ENCODE assay signal across 2 cellular contexts in the genomic region with DNA sequence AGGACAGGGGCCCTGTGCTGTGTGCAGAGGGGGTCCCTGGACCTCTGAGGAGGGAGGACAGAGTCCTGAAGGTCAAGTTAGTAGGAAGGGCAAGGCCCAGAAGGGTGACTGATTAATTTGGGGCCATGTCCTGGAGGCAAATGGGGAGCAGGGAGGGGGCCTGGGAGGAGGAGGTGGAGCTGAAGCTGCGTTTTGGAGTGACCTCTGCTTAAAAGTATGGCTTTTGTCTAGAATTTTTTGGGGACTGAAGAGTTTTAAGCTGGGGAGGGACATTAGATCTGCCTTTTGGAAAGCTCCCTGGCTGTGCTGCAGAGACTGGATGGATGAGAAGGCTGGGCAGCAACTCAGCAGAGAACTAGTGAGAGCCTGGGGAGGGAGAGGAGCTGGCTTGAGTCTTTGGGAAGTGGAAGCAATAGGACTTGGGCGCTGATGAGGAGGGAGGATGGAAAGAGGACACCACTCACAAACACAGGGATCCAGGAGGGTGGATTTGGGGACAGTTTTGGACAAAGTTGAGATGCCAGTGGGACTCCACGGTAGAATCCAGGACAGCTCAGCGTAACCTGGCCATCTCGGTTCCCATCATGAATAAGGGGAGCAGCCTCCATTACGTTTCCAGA.
TF ChIP-seq lines count a peak whose summit lies in the region.

No MANE protein-coding gene starts in this region.

TF ChIP-seq in GM23338, 12 proteins besides CTCF, POLR2A, EP300 and RAD21 (continued from another document and continues in another):
- TF ChIP-seq, protein P1, sequence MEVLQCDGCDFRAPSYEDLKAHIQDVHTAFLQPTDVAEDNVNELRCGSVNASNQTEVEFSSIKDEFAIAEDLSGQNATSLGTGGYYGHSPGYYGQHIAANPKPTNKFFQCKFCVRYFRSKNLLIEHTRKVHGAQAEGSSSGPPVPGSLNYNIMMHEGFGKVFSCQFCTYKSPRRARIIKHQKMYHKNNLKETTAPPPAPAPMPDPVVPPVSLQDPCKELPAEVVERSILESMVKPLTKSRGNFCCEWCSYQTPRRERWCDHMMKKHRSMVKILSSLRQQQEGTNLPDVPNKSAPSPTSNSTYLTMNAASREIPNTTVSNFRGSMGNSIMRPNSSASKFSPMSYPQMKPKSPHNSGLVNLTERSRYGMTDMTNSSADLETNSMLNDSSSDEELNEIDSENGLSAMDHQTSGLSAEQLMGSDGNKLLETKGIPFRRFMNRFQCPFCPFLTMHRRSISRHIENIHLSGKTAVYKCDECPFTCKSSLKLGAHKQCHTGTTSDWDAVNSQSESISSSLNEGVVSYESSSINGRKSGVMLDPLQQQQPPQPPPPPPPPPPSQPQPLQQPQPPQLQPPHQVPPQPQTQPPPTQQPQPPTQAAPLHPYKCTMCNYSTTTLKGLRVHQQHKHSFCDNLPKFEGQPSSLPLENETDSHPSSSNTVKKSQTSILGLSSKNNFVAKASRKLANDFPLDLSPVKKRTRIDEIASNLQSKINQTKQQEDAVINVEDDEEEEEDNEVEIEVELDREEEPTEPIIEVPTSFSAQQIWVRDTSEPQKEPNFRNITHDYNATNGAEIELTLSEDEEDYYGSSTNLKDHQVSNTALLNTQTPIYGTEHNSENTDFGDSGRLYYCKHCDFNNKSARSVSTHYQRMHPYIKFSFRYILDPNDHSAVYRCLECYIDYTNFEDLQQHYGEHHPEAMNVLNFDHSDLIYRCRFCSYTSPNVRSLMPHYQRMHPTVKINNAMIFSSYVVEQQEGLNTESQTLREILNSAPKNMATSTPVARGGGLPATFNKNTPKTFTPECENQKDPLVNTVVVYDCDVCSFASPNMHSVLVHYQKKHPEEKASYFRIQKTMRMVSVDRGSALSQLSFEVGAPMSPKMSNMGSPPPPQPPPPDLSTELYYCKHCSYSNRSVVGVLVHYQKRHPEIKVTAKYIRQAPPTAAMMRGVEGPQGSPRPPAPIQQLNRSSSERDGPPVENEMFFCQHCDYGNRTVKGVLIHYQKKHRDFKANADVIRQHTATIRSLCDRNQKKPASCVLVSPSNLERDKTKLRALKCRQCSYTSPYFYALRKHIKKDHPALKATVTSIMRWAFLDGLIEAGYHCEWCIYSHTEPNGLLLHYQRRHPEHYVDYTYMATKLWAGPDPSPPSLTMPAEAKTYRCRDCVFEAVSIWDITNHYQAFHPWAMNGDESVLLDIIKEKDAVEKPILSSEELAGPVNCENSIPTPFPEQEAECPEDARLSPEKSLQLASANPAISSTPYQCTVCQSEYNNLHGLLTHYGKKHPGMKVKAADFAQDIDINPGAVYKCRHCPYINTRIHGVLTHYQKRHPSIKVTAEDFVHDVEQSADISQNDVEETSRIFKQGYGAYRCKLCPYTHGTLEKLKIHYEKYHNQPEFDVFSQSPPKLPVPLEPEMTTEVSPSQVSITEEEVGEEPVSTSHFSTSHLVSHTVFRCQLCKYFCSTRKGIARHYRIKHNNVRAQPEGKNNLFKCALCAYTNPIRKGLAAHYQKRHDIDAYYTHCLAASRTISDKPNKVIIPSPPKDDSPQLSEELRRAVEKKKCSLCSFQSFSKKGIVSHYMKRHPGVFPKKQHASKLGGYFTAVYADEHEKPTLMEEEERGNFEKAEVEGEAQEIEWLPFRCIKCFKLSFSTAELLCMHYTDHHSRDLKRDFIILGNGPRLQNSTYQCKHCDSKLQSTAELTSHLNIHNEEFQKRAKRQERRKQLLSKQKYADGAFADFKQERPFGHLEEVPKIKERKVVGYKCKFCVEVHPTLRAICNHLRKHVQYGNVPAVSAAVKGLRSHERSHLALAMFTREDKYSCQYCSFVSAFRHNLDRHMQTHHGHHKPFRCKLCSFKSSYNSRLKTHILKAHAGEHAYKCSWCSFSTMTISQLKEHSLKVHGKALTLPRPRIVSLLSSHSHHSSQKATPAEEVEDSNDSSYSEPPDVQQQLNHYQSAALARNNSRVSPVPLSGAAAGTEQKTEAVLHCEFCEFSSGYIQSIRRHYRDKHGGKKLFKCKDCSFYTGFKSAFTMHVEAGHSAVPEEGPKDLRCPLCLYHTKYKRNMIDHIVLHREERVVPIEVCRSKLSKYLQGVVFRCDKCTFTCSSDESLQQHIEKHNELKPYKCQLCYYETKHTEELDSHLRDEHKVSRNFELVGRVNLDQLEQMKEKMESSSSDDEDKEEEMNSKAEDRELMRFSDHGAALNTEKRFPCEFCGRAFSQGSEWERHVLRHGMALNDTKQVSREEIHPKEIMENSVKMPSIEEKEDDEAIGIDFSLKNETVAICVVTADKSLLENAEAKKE (CRISPR knock-in tag; IDR thresholded peaks at IDR 0.05), result no peak
- TF ChIP-seq STAT1 (IDR thresholded peaks at IDR 0.05; ENCODE audit: unreplicated experiment) (no peak), NANOG (IDR thresholded peaks at IDR 0.05; ENCODE audit: borderline replicate concordance) (no peak), JUNB (IDR thresholded peaks at IDR 0.05; ENCODE audit: unreplicated experiment) (no peak), EZH2 (IDR thresholded peaks at IDR 0.05; ENCODE audit: low read depth, unreplicated experiment) (no peak), POLR2AphosphoS5 (IDR thresholded peaks at IDR 0.05; ENCODE audit: low read depth) (no peak), ZNF331 (CRISPR knock-in tag; IDR thresholded peaks at IDR 0.05; ENCODE audit: low read depth) (no peak), ETS1 (IDR thresholded peaks at IDR 0.05) (no peak), EZH2phosphoT487 (IDR thresholded peaks at IDR 0.05; ENCODE audit: unreplicated experiment) (no peak)

TF ChIP-seq in WTC11, 78 proteins besides CTCF, POLR2A, EP300 and RAD21 (continued from another document):
- TF ChIP-seq ARID4B (CRISPR knock-in tag; IDR thresholded peaks at IDR 0.05; ENCODE audit: borderline replicate concordance) (no peak), TEAD4 (CRISPR knock-in tag; IDR thresholded peaks at IDR 0.05) (no peak), ZNF317 (CRISPR knock-in tag; IDR thresholded peaks at IDR 0.05; ENCODE audit: borderline replicate concordance, low read depth) (no peak), ZSCAN18 (CRISPR knock-in tag; IDR thresholded peaks at IDR 0.05) (no peak), SMAD4 (CRISPR knock-in tag; IDR thresholded peaks at IDR 0.05) (no peak), E2F4 (CRISPR knock-in tag; IDR thresholded peaks at IDR 0.05; ENCODE audit: borderline replicate concordance, low read depth) (no peak), ATF2 (CRISPR knock-in tag; IDR thresholded peaks at IDR 0.05; ENCODE audit: borderline replicate concordance, low read depth) (no peak)
- TF ChIP-seq, protein P2, sequence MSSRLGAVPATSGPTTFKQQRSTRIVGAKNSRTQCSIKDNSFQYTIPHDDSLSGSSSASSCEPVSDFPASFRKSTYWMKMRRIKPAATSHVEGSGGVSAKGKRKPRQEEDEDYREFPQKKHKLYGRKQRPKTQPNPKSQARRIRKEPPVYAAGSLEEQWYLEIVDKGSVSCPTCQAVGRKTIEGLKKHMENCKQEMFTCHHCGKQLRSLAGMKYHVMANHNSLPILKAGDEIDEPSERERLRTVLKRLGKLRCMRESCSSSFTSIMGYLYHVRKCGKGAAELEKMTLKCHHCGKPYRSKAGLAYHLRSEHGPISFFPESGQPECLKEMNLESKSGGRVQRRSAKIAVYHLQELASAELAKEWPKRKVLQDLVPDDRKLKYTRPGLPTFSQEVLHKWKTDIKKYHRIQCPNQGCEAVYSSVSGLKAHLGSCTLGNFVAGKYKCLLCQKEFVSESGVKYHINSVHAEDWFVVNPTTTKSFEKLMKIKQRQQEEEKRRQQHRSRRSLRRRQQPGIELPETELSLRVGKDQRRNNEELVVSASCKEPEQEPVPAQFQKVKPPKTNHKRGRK (CRISPR knock-in tag; IDR thresholded peaks at IDR 0.05; ENCODE audit: borderline replicate concordance), result no peak
